Comparison of ENCODE assay signal across 12 cellular contexts in genomic region chr2:33378551-33379220, GRCh38.
A peak's percentile ranks its signal among the peaks of the same experiment; 100 is the strongest.
DNase-seq lines count a peak whose midpoint lies in the region; ATAC-seq and TF ChIP-seq lines count a peak whose summit lies in the region.
"Had no signal": no experiment of that assay in that cellular context is flagged by ENCODE, and none has a peak within 500 bp of the region (broad histone marks: within the 10 kb centered on the region; RNA-seq: fewer than 3 reads in every experiment).

No MANE protein-coding gene starts in this region.

- no peaks in the 10 kb centered on the region for H3K36me3 ChIP-seq in Karpas-422 (ENCODE audit: insufficient read depth, low read length)
- H3K36me3 ChIP-seq in stomach smooth muscle (ENCODE audit: control insufficient read depth in 2 of 2, insufficient read depth in 2 of 2, low read length in 2 of 2) = peaks cover 3 to 4% of the 10 kb centered on the region in 2 donors
- H3K36me3 ChIP-seq: prostate gland, WERI-Rb-1 had no signal

- no peaks in the 10 kb centered on the region for H3K9me3 ChIP-seq in Karpas-422 (ENCODE audit: low read length)
- H3K9me3 ChIP-seq in stomach smooth muscle (ENCODE audit: control insufficient read depth in 2 of 2, low read length in 2 of 2) = no peaks in the 10 kb centered on the region
- H3K9me3 ChIP-seq: prostate gland had no signal

- ATAC-seq in HG02642 (IDR thresholded peaks at IDR 0.05; ENCODE audit: poor library complexity, unreplicated experiment) = no peak
- ATAC-seq: GM12878 had no signal

- H3K27me3 ChIP-seq in Karpas-422 (ENCODE audit: low read length) = no peaks in the 10 kb centered on the region
- H3K27me3 ChIP-seq in stomach smooth muscle (ENCODE audit: control insufficient read depth in 1 of 2, insufficient read depth in 2 of 2, low read length in 2 of 2) = no peaks in the 10 kb centered on the region

- in situ Hi-C loops in astrocyte of the spinal cord (cut with HindIII; ENCODE audit: low sequenced_read_pairs) = no loop called here

- H3K79me2 ChIP-seq in Karpas-422 (ENCODE audit: low read length) = no peaks in the 10 kb centered on the region

- H3K4me3 ChIP-seq in Karpas-422 (ENCODE audit: low read length) = no peak overlapping the region
- H3K4me3 ChIP-seq in astrocyte of the spinal cord (ENCODE audit: low read depth, low read length) = no peak overlapping the region
- no peak overlapping the region for H3K4me3 ChIP-seq in stomach smooth muscle (ENCODE audit: low read length in 2 of 2)
- H3K4me3 ChIP-seq: GM12878, prostate gland had no signal

- H4K20me1 ChIP-seq in Karpas-422 (ENCODE audit: insufficient read depth, low read depth, low read length) = no peaks in the 10 kb centered on the region

- no peak for TF ChIP-seq CTCF in astrocyte of the spinal cord (IDR thresholded peaks at IDR 0.05; ENCODE audit: low read depth, low read length)

- H3K9ac ChIP-seq in Karpas-422 (ENCODE audit: low read length) = no peak overlapping the region
- H3K9ac ChIP-seq in stomach smooth muscle (ENCODE audit: low read length in 2 of 2) = no peak overlapping the region

- H3K27ac ChIP-seq in Karpas-422 (ENCODE audit: low read length) = no peak overlapping the region
- H3K27ac ChIP-seq in stomach smooth muscle (ENCODE audit: low read length) = peak overlapping the region; percentile 41
- H3K27ac ChIP-seq: prostate gland, WERI-Rb-1 had no signal

- H2AFZ ChIP-seq in Karpas-422 (ENCODE audit: low read length) = no peak overlapping the region

- DNase-seq in Karpas-422 = peak; percentile 27
- peak; percentile 43 for DNase-seq in astrocyte of the spinal cord (ENCODE audit: low read depth, low spot score)
- peak; percentile 11 to 69 for DNase-seq in hippocampal formation (lab: John Stamatoyannopoulos, UW)
- no peak for DNase-seq in NCI-H146 (lab: John Stamatoyannopoulos, UW)
- no peak for DNase-seq in NCI-H1105 (lab: John Stamatoyannopoulos, UW)
- no peak for DNase-seq in DMS79 (lab: John Stamatoyannopoulos, UW)
- DNase-seq: activated T-cell treated with anti-CD3 and anti-CD28 coated beads, Interleukin-2, amount 50 U/mL, for 24 hours; WERI-Rb-1 had no signal

- H3K4me1 ChIP-seq in Karpas-422 (ENCODE audit: low read length) (0 out of 2 replicates have a peak, but pooled peaks cover 3% of the 10 kb centered on the region), stomach smooth muscle (ENCODE audit: control insufficient read depth, insufficient read depth, low read length) (no peaks in the 10 kb centered on the region)
- H3K4me1 ChIP-seq: prostate gland had no signal

- H3K4me2 ChIP-seq in Karpas-422 (ENCODE audit: low read depth, low read length, poor library complexity, severe bottlenecking) = no peak overlapping the region

- no peaks in the 10 kb centered on the region for H3K9me2 ChIP-seq in Karpas-422 (replicated peaks; ENCODE audit: insufficient read depth, low read length)

Comparison
In these comparisons a context has a peak if more than half of its experiments do, and no peak if none do; other contexts are left out.
1. DNase-seq: peak in Karpas-422 (single experiment), astrocyte of the spinal cord (single experiment) and hippocampal formation (2 of 2); none in NCI-H146 (single experiment), NCI-H1105 (single experiment) and DMS79 (single experiment).